In genomic region chr2:201071305-201072200, GRCh38 we compare ENCODE assay signal across 1 cellular context.
TF ChIP-seq lines count a peak whose summit lies in the region.

Gene HYCC2, minus strand, starts transcription at chr2:201071671. Its CDS starts 47,662 bp downstream, at chr2:201024009.
Gene NDUFB3, plus strand, starts transcription at chr2:201072001. Its CDS starts 6,882 bp downstream, at chr2:201078883.

TF ChIP-seq in HepG2, 621 proteins besides CTCF, POLR2A, EP300 and RAD21 (continued from another document and continues in another):
- TF ChIP-seq ZNF318 (CRISPR knock-in tag; IDR thresholded peaks at IDR 0.05), result 0 out of 2 replicates have a peak, but pooled peaks have one; percentile 65
- TF ChIP-seq SALL1 (CRISPR knock-in tag; IDR thresholded peaks at IDR 0.05), result peak; percentile 86
- TF ChIP-seq ZNF768 (CRISPR knock-in tag; IDR thresholded peaks at IDR 0.05), result peak; percentile 46; the same call in 1 of the 2 replicates
- TF ChIP-seq NR0B2 (CRISPR knock-in tag; IDR thresholded peaks at IDR 0.05), result 0 out of 2 replicates have a peak, but pooled peaks have one; percentile 76
- TF ChIP-seq IRX3 (CRISPR knock-in tag; IDR thresholded peaks at IDR 0.05; ENCODE audit: borderline replicate concordance, low read depth), result no peak
- TF ChIP-seq ZNF44 (CRISPR knock-in tag; IDR thresholded peaks at IDR 0.05), result peak; percentile 98
- peak; percentile 89 for TF ChIP-seq MYPOP (CRISPR knock-in tag; IDR thresholded peaks at IDR 0.05)
- peak; percentile 79; the same call in 1 of the 2 replicates for TF ChIP-seq CBFB (CRISPR knock-in tag; IDR thresholded peaks at IDR 0.05)
- peak; percentile 96 for TF ChIP-seq ZC3H13 (CRISPR knock-in tag; IDR thresholded peaks at IDR 0.05)
- TF ChIP-seq ZSCAN25 (CRISPR knock-in tag; IDR thresholded peaks at IDR 0.05), result peak; percentile 78; the same call in 1 of the 2 replicates
- peak; percentile 73 for TF ChIP-seq ZBTB26 (CRISPR knock-in tag; IDR thresholded peaks at IDR 0.05; ENCODE audit: borderline replicate concordance)
- peak; percentile 59; the same call in 1 of the 2 replicates for TF ChIP-seq MXD3 (CRISPR knock-in tag; IDR thresholded peaks at IDR 0.05)
- TF ChIP-seq FUBP1 (CRISPR knock-in tag; IDR thresholded peaks at IDR 0.05; ENCODE audit: borderline replicate concordance), result no peak; the same call in 1 of the 2 replicates
- no peak for TF ChIP-seq PAF1 (CRISPR knock-in tag; IDR thresholded peaks at IDR 0.05)
- no peak for TF ChIP-seq SRSF9 (IDR thresholded peaks at IDR 0.05; ENCODE audit: borderline replicate concordance, insufficient read depth, low read depth, low read length, poor library complexity, severe bottlenecking)
- peak; percentile 62; the same call in 1 of the 2 replicates for TF ChIP-seq FOXP1 (IDR thresholded peaks at IDR 0.05)
- peak; percentile 29 for TF ChIP-seq FOXP1 (CRISPR knock-in tag; IDR thresholded peaks at IDR 0.05)
- TF ChIP-seq ZNF616 (CRISPR knock-in tag; IDR thresholded peaks at IDR 0.05; ENCODE audit: low read depth), result peak; percentile 11; the same call in 1 of the 2 replicates
- TF ChIP-seq HDAC6 (IDR thresholded peaks at IDR 0.05; ENCODE audit: low read depth, low read length), result peak; percentile 42; the same call in 1 of the 2 replicates
- TF ChIP-seq ZNF563 (CRISPR knock-in tag; IDR thresholded peaks at IDR 0.05), result no peak; the same call in 1 of the 2 replicates
- TF ChIP-seq ZNF460 (CRISPR knock-in tag; IDR thresholded peaks at IDR 0.05; ENCODE audit: borderline replicate concordance), result peak; percentile 41; the same call in 1 of the 2 replicates
- peak; percentile 91 for TF ChIP-seq POGK (CRISPR knock-in tag; conservative IDR thresholded peaks at IDR 0.05)
- TF ChIP-seq CCAR2 (optimal IDR thresholded peaks at IDR 0.05; ENCODE audit: low read depth, low read length), result peak; percentile 98
- no peak for TF ChIP-seq WIZ (CRISPR knock-in tag; IDR thresholded peaks at IDR 0.05)
- TF ChIP-seq SOX5 (CRISPR knock-in tag; IDR thresholded peaks at IDR 0.05; ENCODE audit: borderline replicate concordance), result peak; percentile 64
- peak; percentile 62 for TF ChIP-seq MNT (IDR thresholded peaks at IDR 0.05)
- TF ChIP-seq NAIF1 (CRISPR knock-in tag; IDR thresholded peaks at IDR 0.05; ENCODE audit: borderline replicate concordance), result no peak
- no peak for TF ChIP-seq TEAD2 (CRISPR knock-in tag; IDR thresholded peaks at IDR 0.05)
- TF ChIP-seq ZNF138 (CRISPR knock-in tag; IDR thresholded peaks at IDR 0.05; ENCODE audit: low read depth), result 0 out of 2 replicates have a peak, but pooled peaks have one; percentile 13
- TF ChIP-seq ZNF615 (CRISPR knock-in tag; IDR thresholded peaks at IDR 0.05; ENCODE audit: borderline replicate concordance), result no peak; the same call in 1 of the 2 replicates
- TF ChIP-seq ZFP1 (CRISPR knock-in tag; IDR thresholded peaks at IDR 0.05), result peak; percentile 84; the same call in 1 of the 2 replicates
- peak; percentile 95; the same call in 1 of the 2 replicates for TF ChIP-seq KLF11 (CRISPR knock-in tag; IDR thresholded peaks at IDR 0.05)
- TF ChIP-seq HNRNPH1 (optimal IDR thresholded peaks at IDR 0.05; ENCODE audit: low read depth, low read length), result no peak
